ENCODE assay signal across 26 cellular contexts in genomic region chr9:132811985-132812384, GRCh38.
DNase-seq lines count a peak whose midpoint lies in the region; ATAC-seq, FAIRE-seq and TF ChIP-seq lines count a peak whose summit lies in the region.
"Had no signal": no experiment of that assay in that cellular context is flagged by ENCODE, and none has a peak within 500 bp of the region (broad histone marks: within the 10 kb centered on the region; RNA-seq: fewer than 3 reads in every experiment).

No MANE protein-coding gene starts in this region.

- intact Hi-C loops in HCT116 (cut with micrococcal nuclease): loop anchor here (1.0 kb wide), 2 partner anchors 90 to 165 kb away; no protein-coding TSS in a partner anchor

- no peaks in the 10 kb centered on the region for H3K36me3 ChIP-seq in HCT116 (ENCODE audit: control insufficient read depth in 1 of 2, insufficient read depth in 2 of 2, low read length in 2 of 2)
- H3K36me3 ChIP-seq in HEK293 (ENCODE audit: control insufficient read depth in 2 of 2, insufficient read depth in 1 of 2, low read length in 2 of 2): no peaks in the 10 kb centered on the region
- no peaks in the 10 kb centered on the region for H3K36me3 ChIP-seq in OCI-LY1 (ENCODE audit: insufficient read depth, low read length)
- H3K36me3 ChIP-seq: BE2C, BLaER1 had no signal

- H3K4me2 ChIP-seq in HCT116 (ENCODE audit: low read length): peak overlapping the region; percentile 52
- peak overlapping the region; percentile 32; the same call in 1 of the 2 replicates for H3K4me2 ChIP-seq in OCI-LY1 (ENCODE audit: low read length)
- H3K4me2 ChIP-seq: BLaER1 had no signal

- CTCF ChIA-PET in HCT116 (lab: Charles Lee) (interaction anchor here (0.6 to 1.2 kb wide), 7 partner anchors 8 to 402 kb away, joined by 3 to 6 read pairs (median 3); partner anchors contain the start of genes CFAP77 and SPACA9), HEK293 (lab: Yijun Ruan, JAX) (interaction anchor here (0.5 kb wide), 1 partner anchor 1476 kb away, joined by 3 read pairs; no protein-coding TSS in a partner anchor), WTC11 (lab: Charles Lee) (interaction anchor here (0.5 to 1.8 kb wide), 17 partner anchors 8 to 438 kb away, joined by 3 to 20 read pairs (median 3); partner anchors contain the start of genes DDX31, GTF3C4 and SPACA9)

- H3K27me3 Mint-ChIP-seq in type B pancreatic cell (peaks cover 12% of the 10 kb centered on the region), WTC11 (ENCODE audit: low read depth) (peaks cover 2% of the 10 kb centered on the region; the same call in 1 of the 2 replicates)

- no TSS peak for BruUV-seq in HCT116 (replicated peaks; lab: Mats Ljungman, UMichigan)

- H3F3A ChIP-seq in OCI-LY1 (ENCODE audit: insufficient read depth, low read length): no peaks in the 10 kb centered on the region

- no peaks in the 10 kb centered on the region for H3K9me3 ChIP-seq in HCT116 (ENCODE audit: control insufficient read depth in 1 of 2, insufficient read depth in 1 of 2, low read depth in 1 of 2, low read length in 2 of 2)
- H3K9me3 ChIP-seq in HEK293 (ENCODE audit: control insufficient read depth, insufficient read depth, low read depth, low read length): no peaks in the 10 kb centered on the region
- no peaks in the 10 kb centered on the region for H3K9me3 ChIP-seq in OCI-LY1 (ENCODE audit: low read length)
- H3K9me3 ChIP-seq: BE2C had no signal

- no peak for FAIRE-seq in GM12891 (lab: Jason Lieb, UNC)
- FAIRE-seq: A204.1, GM12878, GM19239 had no signal

- RAD21 ChIA-PET in HCT116 (lab: Charles Lee; ENCODE audit: low non-redundant PET in 1 of 2, low total read pairs in 2 of 2, uncharacterized antibody in 2 of 2, unreplicated experiment in 2 of 2): no interaction called here

- no peak for TF ChIP-seq CTCF in HCT116 (IDR thresholded peaks at IDR 0.05 in 2 of 3, conservative IDR thresholded peaks at IDR 0.05 in 1 of 3; ENCODE audit: borderline replicate concordance in 1 of 3, insufficient read depth in 1 of 3, low read depth in 2 of 3, low read length in 2 of 3)
- TF ChIP-seq CTCF in HEK293 (tag by site-specific recombination; IDR thresholded peaks at IDR 0.05): no peak
- TF ChIP-seq CTCF in OCI-LY1 (IDR thresholded peaks at IDR 0.05; ENCODE audit: low read length): no peak
- no peak for TF ChIP-seq CTCF in type B pancreatic cell (conservative IDR thresholded peaks at IDR 0.05)
- TF ChIP-seq CTCF in WTC11 (IDR thresholded peaks at IDR 0.05): no peak

- peaks cover 7% of the 10 kb centered on the region; the same call in 1 of the 2 replicates for H3K27me3 ChIP-seq in HCT116 (ENCODE audit: insufficient read depth, low read length)
- H3K27me3 ChIP-seq in OCI-LY1 (ENCODE audit: insufficient read depth, low read length): no peaks in the 10 kb centered on the region; the same call in 1 of the 2 replicates
- H3K27me3 ChIP-seq: BE2C, BLaER1 had no signal

- H3K4me1 Mint-ChIP-seq in type B pancreatic cell (ENCODE audit: unreplicated experiment) (peaks cover 7% of the 10 kb centered on the region), WTC11 (peaks cover 9% of the 10 kb centered on the region)
- H3K4me1 Mint-ChIP-seq: CD4-positive, alpha-beta memory T cell; CD4-positive, CD25-positive, alpha-beta regulatory T cell; CD8-positive, alpha-beta memory T cell had no signal

- H3K4me3 ChIP-seq in HCT116 (replicated peaks in 1 of 2; ENCODE audit: low read depth in 1 of 2, low read length in 2 of 2) (no peak overlapping the region), HEK293 (ENCODE audit: low read depth, low read length) (no peak overlapping the region), OCI-LY1 (ENCODE audit: low read depth, low read length, poor library complexity, severe bottlenecking) (no peak overlapping the region)
- H3K4me3 ChIP-seq: BLaER1, GM12878 had no signal

- H3K4me1 ChIP-seq in HCT116 (ENCODE audit: control insufficient read depth in 1 of 2, insufficient read depth in 2 of 2, low read length in 2 of 2) (peaks cover 0 to 9% of the 10 kb centered on the region in 2 experiments; a peak in 1 of 4 replicates), HEK293 (ENCODE audit: control insufficient read depth, insufficient read depth, low read length) (no peaks in the 10 kb centered on the region), OCI-LY1 (ENCODE audit: insufficient read depth, low read length, severe bottlenecking) (no peaks in the 10 kb centered on the region)
- H3K4me1 ChIP-seq: BE2C had no signal

- H3K27ac Mint-ChIP-seq in type B pancreatic cell: no peak overlapping the region
- no peak overlapping the region for H3K27ac Mint-ChIP-seq in WTC11
- H3K27ac Mint-ChIP-seq: CD14-positive monocyte; CD4-positive, alpha-beta memory T cell; CD4-positive, CD25-positive, alpha-beta regulatory T cell; CD8-positive, alpha-beta memory T cell had no signal

- H3K9me3 Mint-ChIP-seq in type B pancreatic cell (no peaks in the 10 kb centered on the region), WTC11 (no peaks in the 10 kb centered on the region)
- H3K9me3 Mint-ChIP-seq: CD4-positive, alpha-beta memory T cell; CD4-positive, CD25-positive, alpha-beta regulatory T cell had no signal

- H3K36me3 Mint-ChIP-seq in type B pancreatic cell: peaks cover under 1% of the 10 kb centered on the region
- H3K36me3 Mint-ChIP-seq in WTC11: no peaks in the 10 kb centered on the region
- H3K36me3 Mint-ChIP-seq: CD14-positive monocyte; CD4-positive, alpha-beta memory T cell; CD4-positive, CD25-positive, alpha-beta regulatory T cell; CD8-positive, alpha-beta memory T cell had no signal

- H4K20me1 ChIP-seq in HCT116 (ENCODE audit: insufficient read depth): no peaks in the 10 kb centered on the region
- H4K20me1 ChIP-seq in OCI-LY1 (ENCODE audit: insufficient read depth, low read length): no peaks in the 10 kb centered on the region
- H4K20me1 ChIP-seq: BLaER1 had no signal

- DNase-seq in HCT116 (ENCODE audit: low read depth, low spot score): no peak
- peak; percentile 2 for DNase-seq in type B pancreatic cell (ENCODE audit: extremely low spot score, unreplicated experiment)
- DNase-seq in NCI-H446 (lab: John Stamatoyannopoulos, UW): no peak
- DNase-seq in WTC11 (ENCODE audit: low spot score): no peak
- DNase-seq in GM12891 (ENCODE audit: insufficient read length, low spot score): no peak
- DNase-seq: 8988T; ACHN; BE2C; C1 segment of cervical spinal cord; CD4-positive, alpha-beta memory T cell; CD4-positive, CD25-positive, alpha-beta regulatory T cell; CD8-positive, alpha-beta memory T cell; COR-L47; DMS 273 treated with DMSO at 0.1 percent for 48 hours; DMS79; DND-41; EL; GDM1 had no signal

- H3K27ac ChIP-seq in HCT116 (ENCODE audit: low read depth, low read length) (no peak overlapping the region), HEK293 (ENCODE audit: extremely low read depth, low read depth, low read length) (no peak overlapping the region), OCI-LY1 (ENCODE audit: low read depth, low read length, poor library complexity, severe bottlenecking) (no peak overlapping the region)
- H3K27ac ChIP-seq: BLaER1 had no signal

- POLR2A ChIA-PET in HCT116 (lab: Charles Lee): interaction anchor here (0.6 kb wide), 1 partner anchor 9 kb away, joined by 3 read pairs; no protein-coding TSS in a partner anchor
- POLR2A ChIA-PET in HEK293 (lab: Yijun Ruan, JAX): no interaction called here
- POLR2A ChIA-PET in WTC11 (lab: Charles Lee): no interaction called here

- H3K4me3 Mint-ChIP-seq in type B pancreatic cell (no peak overlapping the region), WTC11 (no peak overlapping the region)
- H3K4me3 Mint-ChIP-seq: CD14-positive monocyte; CD4-positive, alpha-beta memory T cell; CD4-positive, CD25-positive, alpha-beta regulatory T cell; CD8-positive, alpha-beta memory T cell had no signal

- H3K9ac ChIP-seq in HCT116 (ENCODE audit: low read length) (no peak overlapping the region), OCI-LY1 (ENCODE audit: low read length) (no peak overlapping the region)
- H3K9ac ChIP-seq: BLaER1 had no signal

- H3K9me2 ChIP-seq in HCT116 (ENCODE audit: insufficient read depth) (no peaks in the 10 kb centered on the region), OCI-LY1 (ENCODE audit: low read depth, low read length) (no peaks in the 10 kb centered on the region)

- no peak for TF ChIP-seq POLR2A in HCT116 (IDR thresholded peaks at IDR 0.05; ENCODE audit: borderline replicate concordance, extremely low read depth, insufficient read depth, insufficient read length)
- TF ChIP-seq POLR2A in GM12891 (IDR thresholded peaks at IDR 0.05; ENCODE audit: low read depth, low read length): no peak

- H3K79me2 ChIP-seq in HCT116 (ENCODE audit: insufficient read depth, low read length) (no peaks in the 10 kb centered on the region), OCI-LY1 (ENCODE audit: insufficient read depth, low read length) (no peaks in the 10 kb centered on the region)

- TF ChIP-seq RAD21 in HCT116 (IDR thresholded peaks at IDR 0.05; ENCODE audit: low read depth): no peak

- peak overlapping the region; percentile 46 for H2AFZ ChIP-seq in HCT116 (ENCODE audit: low read depth, low read length, poor library complexity, severe bottlenecking)
- no peak overlapping the region for H2AFZ ChIP-seq in OCI-LY1 (ENCODE audit: low read length)

- ATAC-seq in HCT116 (no peak), HG03097 (IDR thresholded peaks at IDR 0.05; ENCODE audit: low FRiP score, unreplicated experiment) (no peak), WTC11 (no peak)

TF ChIP-seq in HCT116, 20 proteins besides CTCF, POLR2A, EP300 and RAD21 (continues in another document):
- TF ChIP-seq ZNF274 (IDR thresholded peaks at IDR 0.05; ENCODE audit: low read depth, low read length): no peak
- no peak for TF ChIP-seq FOSL1 (IDR thresholded peaks at IDR 0.05; ENCODE audit: low read depth)
- TF ChIP-seq ELF1 (IDR thresholded peaks at IDR 0.05; ENCODE audit: borderline replicate concordance, low read depth): no peak
- no peak for TF ChIP-seq CBX3 (IDR thresholded peaks at IDR 0.05; ENCODE audit: low read depth)

TF ChIP-seq in HEK293, 187 proteins besides CTCF, POLR2A, EP300 and RAD21 (continues in another document):
- TF ChIP-seq SCRT2 (tag by site-specific recombination; IDR thresholded peaks at IDR 0.05) (peak; percentile 77), ZNF169 (tag by site-specific recombination; IDR thresholded peaks at IDR 0.05) (no peak)

TF ChIP-seq in WTC11, 78 proteins besides CTCF, POLR2A, EP300 and RAD21 (continues in another document):
- TF ChIP-seq ZNF121 (CRISPR knock-in tag; IDR thresholded peaks at IDR 0.05) (no peak), NFE2L1 (CRISPR knock-in tag; IDR thresholded peaks at IDR 0.05) (no peak), JUN (CRISPR knock-in tag; IDR thresholded peaks at IDR 0.05) (no peak), NR1H2 (CRISPR knock-in tag; IDR thresholded peaks at IDR 0.05) (no peak)

TF ChIP-seq in GM12891, 5 proteins besides CTCF, POLR2A, EP300 and RAD21:
- TF ChIP-seq TAF1 (IDR thresholded peaks at IDR 0.05; ENCODE audit: low read depth, low read length) (no peak), PAX5 (IDR thresholded peaks at IDR 0.05; ENCODE audit: insufficient read depth, low read length, severe bottlenecking) (no peak), SPI1 (IDR thresholded peaks at IDR 0.05; ENCODE audit: low read depth, low read length) (no peak), POLR2AphosphoS5 (IDR thresholded peaks at IDR 0.05; ENCODE audit: low read depth, low read length) (no peak), POU2F2 (IDR thresholded peaks at IDR 0.05; ENCODE audit: low read depth, low read length) (no peak)
